In the genomic region with DNA sequence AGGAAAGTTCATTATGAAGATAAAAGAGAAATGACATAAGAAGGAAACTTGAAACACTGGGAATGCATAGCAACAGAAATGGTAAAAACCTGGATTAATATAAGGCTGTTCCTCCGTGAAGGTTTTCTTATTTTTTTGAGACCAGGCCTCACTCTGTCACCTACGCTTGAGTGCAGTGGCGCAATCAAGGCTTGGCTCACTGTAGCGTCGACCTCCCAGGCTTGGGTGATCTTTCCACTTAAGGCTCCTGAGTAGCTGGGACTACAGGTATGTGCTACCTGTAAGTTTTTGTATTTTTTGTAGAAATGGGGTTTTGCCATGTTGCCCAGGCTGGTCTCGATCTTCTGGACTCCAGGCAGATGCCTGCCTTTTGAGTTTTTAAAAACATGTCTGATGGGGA, we compare ENCODE assay signal across 17 cellular contexts. TPM values are rescaled to one million over a fixed set of nuclear protein-coding genes. Genes with fewer than 3 reads are reported as not detected.
DNase-seq lines count a peak whose midpoint lies in the region; ATAC-seq and TF ChIP-seq lines count a peak whose summit lies in the region.
"Had no signal": no experiment of that assay in that cellular context is flagged by ENCODE, and none has a peak within 500 bp of the region (broad histone marks: within the 10 kb centered on the region; RNA-seq: fewer than 3 reads in every experiment).

No MANE protein-coding gene starts in this region.

- H3K4me3 ChIP-seq in lower lobe of right lung (no peak overlapping the region), upper lobe of right lung (no peak overlapping the region)
- H3K4me3 ChIP-seq: A549; BLaER1 treated with 17β-estradiol and CSF1 and Interleukin-3, amounts not matched to agents 10 nM and 100 nM had no signal

- H3K4me1 Mint-ChIP-seq in central memory CD8-positive, alpha-beta T cell: no peaks in the 10 kb centered on the region
- H3K4me1 Mint-ChIP-seq: B cell had no signal

- H3K36me3 Mint-ChIP-seq in central memory CD8-positive, alpha-beta T cell (ENCODE audit: insufficient read depth): peaks cover 11% of the 10 kb centered on the region

- H3K4me1 ChIP-seq in lower lobe of right lung (no peaks in the 10 kb centered on the region), upper lobe of right lung (no peaks in the 10 kb centered on the region)
- H3K4me1 ChIP-seq: A549, Caco-2 had no signal

- no peak overlapping the region for H3K4me3 Mint-ChIP-seq in central memory CD8-positive, alpha-beta T cell
- H3K4me3 Mint-ChIP-seq: B cell; CD4-positive, alpha-beta T cell; CD8-positive, alpha-beta T cell had no signal

- no peaks in the 10 kb centered on the region for H3K9me3 Mint-ChIP-seq in central memory CD8-positive, alpha-beta T cell

- H3K27ac Mint-ChIP-seq in central memory CD8-positive, alpha-beta T cell (ENCODE audit: low read depth): peak overlapping the region; percentile 32
- H3K27ac Mint-ChIP-seq: B cell; CD4-positive, alpha-beta T cell; CD8-positive, alpha-beta T cell had no signal

- H3K27me3 ChIP-seq in lower lobe of right lung (ENCODE audit: low read depth) (no peaks in the 10 kb centered on the region), upper lobe of right lung (no peaks in the 10 kb centered on the region)
- H3K27me3 ChIP-seq: BLaER1 treated with 17β-estradiol and CSF1 and Interleukin-3, amounts not matched to agents 10 nM and 100 nM had no signal

- H3K27me3 Mint-ChIP-seq in central memory CD8-positive, alpha-beta T cell: no peaks in the 10 kb centered on the region
- H3K27me3 Mint-ChIP-seq: B cell; CD4-positive, alpha-beta T cell had no signal

- no peak for DNase-seq in central memory CD8-positive, alpha-beta T cell (ENCODE audit: low spot score in 2 of 2)
- peak; percentile 48 for DNase-seq in lower lobe of right lung
- no peak for DNase-seq in upper lobe of right lung
- DNase-seq in posterior cingulate gyrus: no peak
- DNase-seq: AML-193; Caco-2; Calu3; CD4-positive, alpha-beta T cell; CD8-positive, alpha-beta T cell; DMS79 treated with DMSO at 0.1 percent for 48 hours; GF-D8 had no signal

- no peak for TF ChIP-seq CTCF in lower lobe of right lung (IDR thresholded peaks at IDR 0.05)
- TF ChIP-seq CTCF in upper lobe of right lung (IDR thresholded peaks at IDR 0.05): no peak

- ATAC-seq in central memory CD8-positive, alpha-beta T cell (replicated peaks; ENCODE audit: extremely low read depth, poor library complexity, severe bottlenecking): no peak
- ATAC-seq in lower lobe of right lung: peak; percentile 46 to 67
- peak; percentile 72 for ATAC-seq in upper lobe of right lung
- ATAC-seq in GM19452 (IDR thresholded peaks at IDR 0.05; ENCODE audit: unreplicated experiment): no peak
- ATAC-seq: A549; CD8-positive, alpha-beta T cell had no signal

- peaks cover 5% of the 10 kb centered on the region for H3K36me3 ChIP-seq in lower lobe of right lung
- H3K36me3 ChIP-seq in upper lobe of right lung: no peaks in the 10 kb centered on the region

- peaks cover 5% of the 10 kb centered on the region for H3K9me3 ChIP-seq in lower lobe of right lung
- H3K9me3 ChIP-seq in upper lobe of right lung: no peaks in the 10 kb centered on the region
- H3K9me3 ChIP-seq: Caco-2 had no signal

- H3K27ac ChIP-seq in lower lobe of right lung (no peak overlapping the region), upper lobe of right lung (no peak overlapping the region)
- H3K27ac ChIP-seq: 22Rv1; A549; BLaER1 treated with 17β-estradiol and CSF1 and Interleukin-3, amounts not matched to agents 10 nM and 100 nM; C4-2B had no signal

- intact Hi-C loops in lower lobe of right lung (cut with DNase I): no loop called here
- intact Hi-C loops in upper lobe of right lung (cut with DNase I): no loop called here
- intact Hi-C loops in posterior cingulate gyrus (cut with DNase I): no loop called here

RNA-seq across cellular contexts. Expression of gene PANK2, which starts 51.7 kb away (rescaled TPM):
- total RNA-seq in lower lobe of right lung (39.1 TPM), upper lobe of right lung (37.6 TPM)

Comparison
In these comparisons a context has a peak if more than half of its experiments do, and no peak if none do; other contexts are left out.
1. ATAC-seq: peak in lower lobe of right lung (2 of 2) and upper lobe of right lung (single experiment); none in central memory CD8-positive, alpha-beta T cell (single experiment) and GM19452 (single experiment).